ENCODE assay signal across 30 cellular contexts in the genomic region with DNA sequence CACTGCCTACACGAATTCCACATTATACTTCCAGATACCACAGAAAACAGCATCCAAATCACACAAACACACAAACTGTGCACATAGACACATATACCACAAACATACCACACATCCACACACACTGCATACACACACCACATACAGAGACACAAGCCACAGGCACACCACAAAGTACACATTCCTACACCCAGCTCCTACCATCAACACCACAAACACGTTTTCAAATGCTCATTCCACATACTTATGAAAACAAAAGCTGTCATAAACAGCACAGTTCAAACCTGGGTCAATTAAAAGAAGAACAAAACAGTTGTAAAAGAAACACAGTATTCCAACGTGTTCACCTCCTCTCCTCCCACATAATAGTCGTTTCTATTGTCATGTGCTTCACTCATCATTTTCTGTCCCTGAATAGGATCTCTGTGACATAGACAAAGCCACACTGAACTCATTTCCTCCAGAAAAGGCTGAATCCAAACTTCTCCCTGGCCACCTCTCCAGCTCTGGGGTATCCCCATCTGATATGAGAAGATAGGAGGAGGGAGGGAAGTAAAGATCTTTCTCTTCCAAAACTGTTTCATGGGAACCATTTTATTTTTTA.
A peak's percentile ranks its signal among the peaks of the same experiment; 100 is the strongest.
DNase-seq lines count a peak whose midpoint lies in the region; ATAC-seq, FAIRE-seq and TF ChIP-seq lines count a peak whose summit lies in the region.
"Had no signal": no experiment of that assay in that cellular context is flagged by ENCODE, and none has a peak within 500 bp of the region (broad histone marks: within the 10 kb centered on the region; RNA-seq: fewer than 3 reads in every experiment).

No MANE protein-coding gene starts in this region.

- TF ChIP-seq CTCF in astrocyte (IDR thresholded peaks at IDR 0.05; ENCODE audit: insufficient read depth, low read depth, low read length), result no peak
- no peak for TF ChIP-seq CTCF in CD4-positive, alpha-beta T cell (IDR thresholded peaks at IDR 0.05)

- no peak overlapping the region for H2AFZ ChIP-seq in astrocyte (ENCODE audit: low read depth, low read length)
- H2AFZ ChIP-seq: hepatocyte had no signal

- H3K4me2 ChIP-seq in astrocyte (ENCODE audit: low read length), result peak overlapping the region; percentile 6
- H3K4me2 ChIP-seq: hepatocyte had no signal

- no peaks in the 10 kb centered on the region for H3K36me3 ChIP-seq in astrocyte (ENCODE audit: insufficient read depth, low read length)
- H3K36me3 ChIP-seq: neutrophil, tibial artery had no signal

- H3K4me3 Mint-ChIP-seq in astrocyte (ENCODE audit: unreplicated experiment), result no peak overlapping the region
- no peak overlapping the region for H3K4me3 Mint-ChIP-seq in CD4-positive, alpha-beta T cell
- H3K4me3 Mint-ChIP-seq: activated CD4-positive, alpha-beta T cell treated with anti-CD3 and anti-CD28 coated beads for 36 hours; activated CD8-positive, alpha-beta T cell treated with anti-CD3 and anti-CD28 coated beads, Interleukin-2, amount 10 ng/mL, durations not matched to agents 7 days and 5 days; activated naive CD8-positive, alpha-beta T cell treated with anti-CD3 and anti-CD28 coated beads, Interleukin-2, amount 10 ng/mL, durations not matched to agents 7 days and 5 days; HFFc6; stimulated activated naive CD8-positive, alpha-beta T cell treated with anti-CD3 and anti-CD28 coated beads, Interleukin-15, Interleukin-2, amounts not matched to agents 100 ng/mL and 50 ng/mL, for 24 hours; T-helper 2 cell treated with Interferon-gamma antibody and Interleukin-4, amounts not matched to agents 5 μg/mL and 100 μg/mL, for 36 hours had no signal

- H4K20me1 ChIP-seq in astrocyte (ENCODE audit: insufficient read depth, low read length), result no peaks in the 10 kb centered on the region

- ATAC-seq in HG03108 (IDR thresholded peaks at IDR 0.05; ENCODE audit: unreplicated experiment), result no peak
- no peak for ATAC-seq in CD4-positive, alpha-beta T cell (ENCODE audit: poor library complexity)
- ATAC-seq: activated CD4-positive, alpha-beta T cell treated with anti-CD3 and anti-CD28 coated beads for 36 hours; activated CD8-positive, alpha-beta T cell treated with anti-CD3 and anti-CD28 coated beads, Interleukin-2, amount 10 ng/mL, durations not matched to agents 7 days and 5 days; body of pancreas; left colon had no signal

- no peaks in the 10 kb centered on the region for H3K9me3 Mint-ChIP-seq in astrocyte (ENCODE audit: unreplicated experiment)
- H3K9me3 Mint-ChIP-seq in CD4-positive, alpha-beta T cell, result no peaks in the 10 kb centered on the region
- H3K9me3 Mint-ChIP-seq: activated naive CD8-positive, alpha-beta T cell treated with anti-CD3 and anti-CD28 coated beads, Interleukin-2, amount 10 ng/mL, durations not matched to agents 7 days and 5 days; HFFc6; stimulated activated naive CD8-positive, alpha-beta T cell treated with anti-CD3 and anti-CD28 coated beads, Interleukin-15, Interleukin-2, amounts not matched to agents 100 ng/mL and 50 ng/mL, for 24 hours; T-helper 2 cell treated with Interferon-gamma antibody and Interleukin-4, amounts not matched to agents 5 μg/mL and 100 μg/mL, for 36 hours had no signal

- H3K27ac Mint-ChIP-seq in astrocyte (ENCODE audit: unreplicated experiment), result no peak overlapping the region
- no peak overlapping the region for H3K27ac Mint-ChIP-seq in CD4-positive, alpha-beta T cell
- H3K27ac Mint-ChIP-seq: activated CD4-positive, alpha-beta T cell treated with anti-CD3 and anti-CD28 coated beads for 36 hours; activated CD8-positive, alpha-beta T cell treated with anti-CD3 and anti-CD28 coated beads, Interleukin-2, amount 10 ng/mL, durations not matched to agents 7 days and 5 days; activated naive CD8-positive, alpha-beta T cell treated with anti-CD3 and anti-CD28 coated beads, Interleukin-2, amount 10 ng/mL, durations not matched to agents 7 days and 5 days; HFFc6; stimulated activated naive CD8-positive, alpha-beta T cell treated with anti-CD3 and anti-CD28 coated beads, Interleukin-15, Interleukin-2, amounts not matched to agents 100 ng/mL and 50 ng/mL, for 24 hours; T-helper 2 cell treated with Interferon-gamma antibody and Interleukin-4, amounts not matched to agents 5 μg/mL and 100 μg/mL, for 36 hours had no signal

- no peak overlapping the region for H3K27ac ChIP-seq in astrocyte (ENCODE audit: low read depth, low read length)
- no peak overlapping the region for H3K27ac ChIP-seq in CD4-positive, alpha-beta T cell (ENCODE audit: low read depth, low read length)
- H3K27ac ChIP-seq: body of pancreas, hepatocyte, HL-60, neutrophil, skin epidermis had no signal

- H3K27me3 Mint-ChIP-seq in astrocyte (ENCODE audit: low read depth, unreplicated experiment), result peaks cover 3% of the 10 kb centered on the region
- H3K27me3 Mint-ChIP-seq in CD4-positive, alpha-beta T cell, result peaks cover 18% of the 10 kb centered on the region

- DNase-seq in EH (ENCODE audit: low read depth), result peak; percentile 56
- peak; percentile 90 for DNase-seq in astrocyte (ENCODE audit: low read depth)
- peak; percentile 31 for DNase-seq in fibroblast of peridontal ligament (ENCODE audit: extremely low read depth)
- peak; percentile 70 for DNase-seq in pons (ENCODE audit: low spot score)
- DNase-seq in HCEC 1CT, result no peak
- no peak for DNase-seq in C1 segment of cervical spinal cord (lab: John Stamatoyannopoulos, UW)
- no peak for DNase-seq in CD4-positive, alpha-beta T cell
- DNase-seq: activated CD4-positive, alpha-beta T cell treated with anti-CD3 and anti-CD28 coated beads for 36 hours; activated CD8-positive, alpha-beta T cell treated with anti-CD3 and anti-CD28 coated beads, Interleukin-2, amount 10 ng/mL, durations not matched to agents 7 days and 5 days; activated effector memory CD4-positive, alpha-beta T cell treated with Interleukin-2 at 50 U/mL for 16 hours; activated naive CD8-positive, alpha-beta T cell treated with anti-CD3 and anti-CD28 coated beads, Interleukin-2, amount 10 ng/mL, durations not matched to agents 7 days and 5 days; body of pancreas; COR-L47; effector CD8-positive, alpha-beta T cell; GF-D8; HFFc6; Karpas-422; left colon; NCI-H187; NCI-H2171 treated with DMSO at 0.1 percent for 48 hours; NCI-H524 treated with DMSO at 0.1 percent for 48 hours; Right ventricle myocardium superior; tibial artery had no signal

- H3K9me3 ChIP-seq in astrocyte (ENCODE audit: insufficient read depth, low read depth, low read length), result no peaks in the 10 kb centered on the region
- H3K9me3 ChIP-seq in CD4-positive, alpha-beta T cell (ENCODE audit: control insufficient read depth, low read length), result no peaks in the 10 kb centered on the region
- H3K9me3 ChIP-seq: body of pancreas, neutrophil, tibial artery had no signal

- no peaks in the 10 kb centered on the region for H3K79me2 ChIP-seq in astrocyte (ENCODE audit: insufficient read depth, low read length)
- H3K79me2 ChIP-seq: hepatocyte had no signal

- no peak overlapping the region for H3K4me3 ChIP-seq in astrocyte (ENCODE audit: insufficient read depth, low read depth, low read length)
- H3K4me3 ChIP-seq: body of pancreas, hepatocyte, skin epidermis, tibial artery had no signal

- H3K4me1 Mint-ChIP-seq in astrocyte (ENCODE audit: low read depth, unreplicated experiment), result peaks cover 5% of the 10 kb centered on the region
- no peaks in the 10 kb centered on the region for H3K4me1 Mint-ChIP-seq in CD4-positive, alpha-beta T cell (ENCODE audit: low read depth)
- H3K4me1 Mint-ChIP-seq: activated CD4-positive, alpha-beta T cell treated with anti-CD3 and anti-CD28 coated beads for 36 hours; activated naive CD8-positive, alpha-beta T cell treated with anti-CD3 and anti-CD28 coated beads, Interleukin-2, amount 10 ng/mL, durations not matched to agents 7 days and 5 days had no signal

- H3K27me3 ChIP-seq in astrocyte (ENCODE audit: insufficient read depth, low read length), result no peaks in the 10 kb centered on the region
- peaks cover 35% of the 10 kb centered on the region for H3K27me3 ChIP-seq in CD4-positive, alpha-beta T cell (ENCODE audit: control insufficient read depth, insufficient read depth, low read length)
- H3K27me3 ChIP-seq: body of pancreas, tibial artery had no signal

- H3K4me1 ChIP-seq in astrocyte (ENCODE audit: insufficient read depth, low read length), result peaks cover 12% of the 10 kb centered on the region

- POLR2A ChIA-PET in CD4-positive, alpha-beta T cell (lab: Charles Lee), result no interaction called here

- H3K9ac ChIP-seq in astrocyte (ENCODE audit: low read length), result no peak overlapping the region

- peak; percentile 13 for FAIRE-seq in astrocyte (lab: Jason Lieb, UNC)

- intact Hi-C loops in CD4-positive, alpha-beta T cell (cut with DNase I, micrococcal nuclease), result no loop called here

- no peaks in the 10 kb centered on the region for H3K36me3 Mint-ChIP-seq in astrocyte (ENCODE audit: low read depth, unreplicated experiment)
- H3K36me3 Mint-ChIP-seq in CD4-positive, alpha-beta T cell (ENCODE audit: low read depth), result no peaks in the 10 kb centered on the region
- H3K36me3 Mint-ChIP-seq: activated naive CD8-positive, alpha-beta T cell treated with anti-CD3 and anti-CD28 coated beads, Interleukin-2, amount 10 ng/mL, durations not matched to agents 7 days and 5 days had no signal

- CTCF ChIA-PET in CD4-positive, alpha-beta T cell (lab: Charles Lee), result no interaction called here

Comparison
In these comparisons a context has a peak if more than half of its experiments do, and no peak if none do; other contexts are left out.
1. DNase-seq: peak in EH (single experiment), astrocyte (single experiment), fibroblast of peridontal ligament (single experiment) and pons (single experiment); none in HCEC 1CT (single experiment), C1 segment of cervical spinal cord (0 of 14) and CD4-positive, alpha-beta T cell (0 of 10).